Comparison of ENCODE assay signal across 9 cellular contexts in genomic region chr1:234755449-234755863, GRCh38.
DNase-seq lines count a peak whose midpoint lies in the region; ATAC-seq and TF ChIP-seq lines count a peak whose summit lies in the region.
"Had no signal": no experiment of that assay in that cellular context is flagged by ENCODE, and none has a peak within 500 bp of the region (broad histone marks: within the 10 kb centered on the region; RNA-seq: fewer than 3 reads in every experiment).

No MANE protein-coding gene starts in this region.

- H3K4me1 ChIP-seq in prostate gland (replicated peaks): no peaks in the 10 kb centered on the region

- H3K36me3 ChIP-seq in prostate gland: no peaks in the 10 kb centered on the region

- no peak overlapping the region for H3K27ac ChIP-seq in prostate gland

- in situ Hi-C loops in GM13976 (cut with MboI; ENCODE audit: low sequenced_read_pairs, unreplicated experiment): loop anchor here (25.0 kb wide), 1 partner anchor 332 kb away; no protein-coding TSS in a partner anchor

- ATAC-seq in GM21367 (IDR thresholded peaks at IDR 0.05; ENCODE audit: unreplicated experiment): no peak

- intact Hi-C loops in prostate gland (cut with DNase I): no loop called here

- no peaks in the 10 kb centered on the region for H3K27me3 ChIP-seq in prostate gland (replicated peaks; ENCODE audit: insufficient read depth)

- WGBS in prostate gland: 50% methylated on average over 8 of the region's 8 CpGs

- TF ChIP-seq CTCF in fibroblast of mammary gland (conservative IDR thresholded peaks at IDR 0.05; ENCODE audit: control insufficient read depth, insufficient read depth, low read depth, low read length) (no peak), prostate gland (IDR thresholded peaks at IDR 0.05) (no peak), GM13976 (IDR thresholded peaks at IDR 0.05; ENCODE audit: borderline replicate concordance, control extremely low read depth, extremely low read depth, insufficient read depth, missing control alignments) (no peak)

- H3K4me3 ChIP-seq in fibroblast of mammary gland (ENCODE audit: control insufficient read depth, low read depth, low read length): no peak overlapping the region
- H3K4me3 ChIP-seq in prostate gland: no peak overlapping the region

- H3K9me3 ChIP-seq in prostate gland: no peaks in the 10 kb centered on the region

- TF ChIP-seq POLR2A in prostate gland (IDR thresholded peaks at IDR 0.05): no peak

- DNase-seq in GM03348 (ENCODE audit: low spot score) (peak; percentile 58), NCI-H510A treated with DMSO at 0.1 percent for 48 hours (lab: John Stamatoyannopoulos, UW) (peak; percentile 69), fibroblast of mammary gland (ENCODE audit: low read depth) (peak; percentile 95), prostate gland (ENCODE audit: low spot score) (peak; percentile 25), HT-29 (ENCODE audit: low spot score) (no peak), GM13976 (ENCODE audit: low spot score) (no peak)
- DNase-seq in effector CD4-positive, alpha-beta T cell: no peak
- DNase-seq: activated naive CD8-positive, alpha-beta T cell treated with anti-CD3 and anti-CD28 coated beads, Interleukin-2, amount 10 ng/mL, durations not matched to agents 7 days and 5 days had no signal

Comparison
In these comparisons a context has a peak if more than half of its experiments do, and no peak if none do; other contexts are left out.
1. DNase-seq: peak in GM03348 (single experiment), NCI-H510A treated with DMSO at 0.1 percent for 48 hours (single experiment), fibroblast of mammary gland (single experiment) and prostate gland (single experiment); none in effector CD4-positive, alpha-beta T cell (single experiment), HT-29 (single experiment) and GM13976 (single experiment).